ENCODE assay signal across 11 cellular contexts in the genomic region with DNA sequence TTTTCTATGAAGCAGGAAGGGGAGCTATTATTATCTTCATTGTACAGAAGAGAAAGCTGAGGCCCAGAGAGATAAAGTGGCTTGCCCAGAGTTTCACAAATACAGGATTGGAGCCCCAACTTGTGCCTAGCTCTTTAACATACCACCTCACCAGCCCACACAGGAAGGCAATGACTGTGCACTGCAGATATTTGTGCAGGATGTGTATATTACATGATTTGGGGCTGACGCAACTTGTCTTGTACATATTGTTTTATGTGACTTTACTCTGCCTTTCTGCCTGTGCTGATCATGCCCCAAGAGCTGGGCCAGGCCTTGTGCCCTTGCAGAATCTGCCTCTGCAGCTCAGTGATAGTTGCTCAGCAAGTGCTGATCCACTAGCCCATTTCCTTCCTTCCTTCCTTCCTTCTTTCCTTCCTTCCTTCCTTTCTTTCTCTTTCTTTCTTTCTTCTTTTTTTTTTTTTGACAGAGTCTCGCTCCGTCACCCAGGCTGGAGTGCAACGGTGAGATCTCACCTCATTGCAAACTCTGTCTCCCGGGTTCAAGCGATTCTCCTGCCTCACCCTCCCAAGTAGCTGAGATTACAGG.
DNase-seq lines count a peak whose midpoint lies in the region; ATAC-seq, FAIRE-seq and TF ChIP-seq lines count a peak whose summit lies in the region.
"Had no signal": no experiment of that assay in that cellular context is flagged by ENCODE, and none has a peak within 500 bp of the region (broad histone marks: within the 10 kb centered on the region; RNA-seq: fewer than 3 reads in every experiment).

No MANE protein-coding gene starts in this region.

- no peak overlapping the region for H3K4me3 ChIP-seq in bronchial epithelial cell (ENCODE audit: low read depth, low read length)
- H3K4me3 ChIP-seq in smooth muscle cell: no peak overlapping the region

- H4K8ac ChIP-seq in H9 (replicated peaks; ENCODE audit: insufficient read length, low read depth, low read length): no peak overlapping the region

- H3K79me2 ChIP-seq in smooth muscle cell (ENCODE audit: low read depth) (no peaks in the 10 kb centered on the region), H9 (ENCODE audit: insufficient read depth, low read length) (no peaks in the 10 kb centered on the region)

- peak; percentile 38 to 62 for ATAC-seq in activated CD4-positive, CD25-positive, alpha-beta regulatory T cell treated with anti-CD3 and anti-CD28 coated beads, Interleukin-2, amount 50 U/mL, for 24 hours

- H3K27me3 Mint-ChIP-seq in H9 (ENCODE audit: low read depth): peaks cover 63% of the 10 kb centered on the region

- no peak overlapping the region for H2BK15ac ChIP-seq in H9 (ENCODE audit: low read depth, low read length)

- H3K23ac ChIP-seq in H9 (ENCODE audit: insufficient read length, low read depth, low read length): no peak overlapping the region

- no peaks in the 10 kb centered on the region for H3K9me3 Mint-ChIP-seq in H9
- H3K9me3 Mint-ChIP-seq: activated B cell treated with CpG ODN at 0.5 μM for 24 hours had no signal

- H2AFZ ChIP-seq in smooth muscle cell (ENCODE audit: low read depth): no peak overlapping the region
- no peak overlapping the region for H2AFZ ChIP-seq in H9 (ENCODE audit: low read length)

- H3K4ac ChIP-seq in H9 (ENCODE audit: low read depth, low read length): no peak overlapping the region

- no peak for TF ChIP-seq CTCF in bronchial epithelial cell (IDR thresholded peaks at IDR 0.05; ENCODE audit: insufficient read depth, low read length, severe bottlenecking)
- TF ChIP-seq CTCF in smooth muscle cell (IDR thresholded peaks at IDR 0.05; ENCODE audit: borderline replicate concordance, insufficient read depth, poor library complexity, severe bottlenecking): no peak
- TF ChIP-seq CTCF in H9 (conservative IDR thresholded peaks at IDR 0.05): no peak

- no peak overlapping the region for H2BK5ac ChIP-seq in H9 (ENCODE audit: insufficient read length, low read length)

- no peak overlapping the region for H3K18ac ChIP-seq in H9 (ENCODE audit: insufficient read length, low read depth, low read length)

- H3K4me2 ChIP-seq in smooth muscle cell (no peak overlapping the region), H9 (ENCODE audit: insufficient read depth, insufficient read length, low read length) (no peak overlapping the region)

- no peak overlapping the region for H3T11ph ChIP-seq in H9 (ENCODE audit: low read length)

- H2BK20ac ChIP-seq in H9 (ENCODE audit: low read depth, low read length, poor library complexity, severe bottlenecking): no peak overlapping the region

- no peak overlapping the region for H4K91ac ChIP-seq in H9 (ENCODE audit: insufficient read length, low read depth, low read length)

- H3K79me1 ChIP-seq in H9 (ENCODE audit: insufficient read depth, low read depth, low read length, poor library complexity, severe bottlenecking): no peaks in the 10 kb centered on the region

- no peak for DNase-seq in activated CD4-positive, CD25-positive, alpha-beta regulatory T cell (lab: John Stamatoyannopoulos, UW)
- DNase-seq in OCI-M1 (lab: John Stamatoyannopoulos, UW) (peak; percentile 87), bronchial epithelial cell (ENCODE audit: low read depth) (peak; percentile 93), smooth muscle cell (lab: John Stamatoyannopoulos, UW; ENCODE audit: unreplicated experiment) (no peak), H9 (no peak), DMS114 treated with DMSO at 0.1 percent for 48 hours (lab: John Stamatoyannopoulos, UW; ENCODE audit: unreplicated experiment) (no peak), cerebellum (ENCODE audit: low spot score) (no peak)
- DNase-seq: activated B cell treated with CpG ODN at 0.5 μM for 24 hours, caudate nucleus, NCI-H774 had no signal

- no peak overlapping the region for H3K27ac Mint-ChIP-seq in H9
- H3K27ac Mint-ChIP-seq: activated B cell treated with CpG ODN at 0.5 μM for 24 hours had no signal

- no peaks in the 10 kb centered on the region for H3K9me3 ChIP-seq in smooth muscle cell (replicated peaks; ENCODE audit: low read depth)
- no peaks in the 10 kb centered on the region for H3K9me3 ChIP-seq in H9 (ENCODE audit: control insufficient read depth, low read depth, low read length)

- H3K36me3 ChIP-seq in bronchial epithelial cell (ENCODE audit: control insufficient read depth, insufficient read depth, low read length) (no peaks in the 10 kb centered on the region), smooth muscle cell (ENCODE audit: low read depth) (no peaks in the 10 kb centered on the region)

- FAIRE-seq in bronchial epithelial cell (lab: Jason Lieb, UNC): no peak

- H2BK12ac ChIP-seq in H9 (ENCODE audit: insufficient read length, low read depth, low read length): no peak overlapping the region

- H3K4me1 ChIP-seq in smooth muscle cell (ENCODE audit: low read depth) (no peaks in the 10 kb centered on the region), H9 (ENCODE audit: insufficient read depth, low read length) (no peaks in the 10 kb centered on the region; the same call in 1 of the 2 replicates)

- H4K20me1 ChIP-seq in smooth muscle cell (ENCODE audit: low read depth) (no peaks in the 10 kb centered on the region), H9 (ENCODE audit: control insufficient read depth, insufficient read depth, insufficient read length) (no peaks in the 10 kb centered on the region)

- H3K27ac ChIP-seq in smooth muscle cell (ENCODE audit: low read depth) (peak overlapping the region; percentile 53), H9 (ENCODE audit: insufficient read length, low read depth, low read length) (no peak overlapping the region)

- no peak overlapping the region for H4K5ac ChIP-seq in H9 (ENCODE audit: insufficient read length, low read depth, low read length)

- H2AK5ac ChIP-seq in H9 (ENCODE audit: insufficient read length, low read length): no peak overlapping the region

- H3K14ac ChIP-seq in H9 (ENCODE audit: insufficient read depth, low read length): no peak overlapping the region

- no peaks in the 10 kb centered on the region for H3K27me3 ChIP-seq in bronchial epithelial cell (ENCODE audit: control insufficient read depth, insufficient read depth, low read length)
- H3K27me3 ChIP-seq in smooth muscle cell (ENCODE audit: low read depth): no peaks in the 10 kb centered on the region
- H3K27me3 ChIP-seq in H9 (ENCODE audit: insufficient read depth, low read length): no peaks in the 10 kb centered on the region

- H3K36me3 Mint-ChIP-seq in H9 (ENCODE audit: insufficient read depth in 1 of 3, low read depth in 3 of 3): no peaks in the 10 kb centered on the region

- 88% methylated on average over 6 of the region's 6 CpGs for WGBS in smooth muscle cell (ENCODE audit: low lambda C conversion rate)
- no CpG with 5 or more reads among the region's 6 CpGs for WGBS in H9 (ENCODE audit: extremely low coverage, insufficient read length, low lambda C conversion rate)

- no peak overlapping the region for H3K56ac ChIP-seq in H9 (ENCODE audit: insufficient read length, low read depth, low read length)

- no peak overlapping the region for H3K4me3 Mint-ChIP-seq in H9
- H3K4me3 Mint-ChIP-seq: activated B cell treated with CpG ODN at 0.5 μM for 24 hours had no signal

- no peaks in the 10 kb centered on the region for H3K23me2 ChIP-seq in H9 (ENCODE audit: insufficient read length, low read depth, low read length, poor library complexity, severe bottlenecking)

- H3K4me1 Mint-ChIP-seq in H9: peaks cover 14% of the 10 kb centered on the region in 2 experiments
- H3K4me1 Mint-ChIP-seq: activated B cell treated with CpG ODN at 0.5 μM for 24 hours had no signal

- H2BK120ac ChIP-seq in H9 (ENCODE audit: low read depth, low read length, poor library complexity, severe bottlenecking): no peak overlapping the region

- no peak overlapping the region for H3K9ac ChIP-seq in smooth muscle cell (ENCODE audit: low read depth)
- no peak overlapping the region for H3K9ac ChIP-seq in H9 (ENCODE audit: extremely low read depth, insufficient read length, low read length)

- peaks cover 12% of the 10 kb centered on the region for H3F3A ChIP-seq in smooth muscle cell (ENCODE audit: low read depth)

Comparison
In these comparisons a context has a peak if more than half of its experiments do, and no peak if none do; other contexts are left out.
1. DNase-seq: peak in OCI-M1 (single experiment) and bronchial epithelial cell (single experiment); none in activated CD4-positive, CD25-positive, alpha-beta regulatory T cell (0 of 4), smooth muscle cell (single experiment), H9 (single experiment), DMS114 treated with DMSO at 0.1 percent for 48 hours (single experiment) and cerebellum (single experiment).